Comparison of ENCODE assay signal across 37 cellular contexts in the genomic region with DNA sequence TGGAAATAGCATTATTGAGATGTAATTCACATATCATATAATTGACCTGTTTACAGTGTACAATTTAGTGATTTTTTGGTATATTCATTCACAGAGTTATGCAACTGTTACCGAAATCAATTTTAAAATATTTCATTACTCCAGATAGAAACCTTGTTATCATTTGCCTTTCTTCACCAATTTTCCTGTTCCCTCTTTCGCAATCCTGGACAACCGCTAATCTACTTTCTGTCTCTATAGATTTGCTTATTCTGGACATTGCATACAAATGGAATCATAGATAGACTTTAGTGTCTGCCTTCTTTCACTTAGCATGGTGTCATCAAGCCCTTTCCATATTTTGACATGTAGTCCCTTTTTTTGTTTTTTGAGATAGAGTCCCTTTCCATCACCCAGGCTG. TPM values are rescaled to one million over a fixed set of nuclear protein-coding genes. Genes with fewer than 3 reads are reported as not detected.
"Had no signal": no experiment of that assay in that cellular context is flagged by ENCODE, and none has a peak within 500 bp of the region (broad histone marks: within the 10 kb centered on the region; RNA-seq: fewer than 3 reads in every experiment).

No MANE protein-coding gene starts in this region.

- H3K36me3 ChIP-seq: MG63 had no signal

- H3K9me3 ChIP-seq: MG63 had no signal

- DNase-seq: Kasumi-1, MG63, MM.1S, MV-4-11, NCI-H1048, NCI-H1092, NCI-H1092 treated with DMSO at 0.1 percent for 48 hours, NCI-H1105, NCI-H1105 treated with DMSO at 0.1 percent for 48 hours, NCI-H1417, NCI-H1417 treated with DMSO at 0.1 percent for 48 hours, NCI-H1436, NCI-H1436 treated with DMSO at 0.1 percent for 48 hours, NCI-H146, NCI-H1694, NCI-H1694 treated with DMSO at 0.1 percent for 48 hours, NCI-H187, NCI-H187 treated with DMSO at 0.1 percent for 48 hours, NCI-H1930, NCI-H2029, NCI-H2029 treated with DMSO at 0.1 percent for 48 hours, NCI-H2081, NCI-H2081 treated with DMSO at 0.1 percent for 48 hours, NCI-H2107, NCI-H2171, NCI-H2171 treated with DMSO at 0.1 percent for 48 hours, NCI-H2227 treated with DMSO at 0.1 percent for 48 hours, NCI-H226, NCI-H345, NCI-H446, NCI-H446 treated with DMSO at 0.1 percent for 48 hours, NCI-H510A, NCI-H510A treated with DMSO at 0.1 percent for 48 hours, NCI-H524, NCI-H524 treated with DMSO at 0.1 percent for 48 hours had no signal

- H3K4me3 ChIP-seq: MG63 had no signal

- H3K27me3 ChIP-seq: MG63 had no signal

RNA-seq across cellular contexts. Expression of a gene that starts 19.2 kb away (rescaled TPM):
- total RNA-seq: MCF 10A, NCI-H460 had no signal
